Comparison of ENCODE assay signal across 12 cellular contexts in the genomic region with DNA sequence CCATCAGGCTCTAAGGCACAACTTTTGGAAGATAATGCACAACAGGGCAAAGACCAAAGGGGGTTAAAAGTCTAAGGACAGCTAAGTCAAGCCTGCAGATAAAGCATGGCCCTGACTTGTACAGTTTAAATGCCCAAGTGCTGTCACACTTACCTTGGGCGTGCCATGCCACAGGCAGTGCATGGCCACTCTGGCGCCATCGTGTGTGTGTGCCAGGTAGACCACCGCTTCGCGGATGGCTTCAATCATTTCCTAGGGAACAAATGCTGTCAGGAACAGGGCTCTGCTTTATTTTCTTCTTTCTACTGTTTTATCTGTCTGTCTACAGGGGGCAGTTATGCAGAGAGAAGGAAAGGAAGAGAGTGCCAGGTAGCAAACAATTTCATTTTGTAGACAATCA. TPM values are rescaled to one million over a fixed set of nuclear protein-coding genes. Genes with fewer than 3 reads are reported as not detected.
DNase-seq lines count a peak whose midpoint lies in the region; ATAC-seq and TF ChIP-seq lines count a peak whose summit lies in the region.
"Had no signal": no experiment of that assay in that cellular context is flagged by ENCODE, and none has a peak within 500 bp of the region (broad histone marks: within the 10 kb centered on the region; RNA-seq: fewer than 3 reads in every experiment).

No MANE protein-coding gene starts in this region.

- H3K9me3 ChIP-seq in adrenal gland (replicated peaks in 1 of 3), result no peaks in the 10 kb centered on the region
- no peaks in the 10 kb centered on the region for H3K9me3 ChIP-seq in suprapubic skin

- H3K4me3 ChIP-seq in adrenal gland (no peak overlapping the region), suprapubic skin (no peak overlapping the region)

- H3K27ac ChIP-seq in adrenal gland (no peak overlapping the region), suprapubic skin (no peak overlapping the region)

- ATAC-seq in GM19035 (IDR thresholded peaks at IDR 0.05; ENCODE audit: unreplicated experiment), result no peak
- ATAC-seq: activated T-helper 17 cell treated with anti-CD3 and anti-CD28 coated beads, Interleukin-2, amount 50 U/mL, for 72 hours; left lobe of liver had no signal

- intact Hi-C loops in adrenal gland (cut with DNase I), result no loop called here

- DNase-seq in ACHN (peak; percentile 29), adrenal gland (peak in 4 of 7 donors; percentile 28 to 38 (median 35)), iPS-NIHi7 (ENCODE audit: extremely low spot score) (peak; percentile 42), activated gamma-delta T cell (lab: John Stamatoyannopoulos, UW) (no peak), suprapubic skin (ENCODE audit: low spot score in 2 of 2) (no peak), midbrain (lab: John Stamatoyannopoulos, UW) (no peak)
- DNase-seq: DMS79, NCI-H345 had no signal

- TF ChIP-seq EP300 in suprapubic skin (IDR thresholded peaks at IDR 0.05), result no peak

- H3K4me1 ChIP-seq in adrenal gland (replicated peaks in 1 of 2) (no peaks in the 10 kb centered on the region), suprapubic skin (no peaks in the 10 kb centered on the region)

- no peaks in the 10 kb centered on the region for H3K27me3 ChIP-seq in adrenal gland
- no peaks in the 10 kb centered on the region for H3K27me3 ChIP-seq in suprapubic skin

- TF ChIP-seq CTCF in GM12873 (IDR thresholded peaks at IDR 0.05; ENCODE audit: insufficient read depth, low read depth, low read length, missing control alignments) (peak; percentile 25), adrenal gland (IDR thresholded peaks at IDR 0.05) (peak in 3 of 6 experiments; percentile 17 to 34 (median 28)), suprapubic skin (IDR thresholded peaks at IDR 0.05) (no peak)

- WGBS in adrenal gland, 4 donors, result 69 to 88% (median 84%) methylated on average over 6 of the region's 6 CpGs
- 86% methylated on average over 6 of the region's 6 CpGs for WGBS in suprapubic skin

- H3K36me3 ChIP-seq in adrenal gland (replicated peaks in 1 of 2) (peaks cover 0 to 26% of the 10 kb centered on the region in 2 donors), suprapubic skin (peaks cover 56% of the 10 kb centered on the region)

- in situ Hi-C loops in ACHN (cut with HindIII; ENCODE audit: low pct_ligation_motif_present, low pct_unique_long_range_greater_than_20kb, low sequenced_read_pairs), result no loop called here

- no peak for TF ChIP-seq POLR2A in adrenal gland (IDR thresholded peaks at IDR 0.05)
- TF ChIP-seq POLR2A in suprapubic skin (IDR thresholded peaks at IDR 0.05), result no peak

RNA-seq across cellular contexts. Expression of gene PUM3, which starts 19.3 kb away (rescaled TPM):
- total RNA-seq in adrenal gland (10 to 100 TPM; 14.6 to 38.9 (median 24.7) TPM), suprapubic skin (10 to 100 TPM; 23.2 to 43.8 (median 34.8) TPM)
- polyA plus RNA-seq in adrenal gland, result 10 to 100 TPM; 33.1 to 53.6 (median 42.9) TPM

Comparison
In these comparisons a context has a peak if more than half of its experiments do, and no peak if none do; other contexts are left out.
1. DNase-seq: peak in ACHN (single experiment), adrenal gland (4 of 7) and iPS-NIHi7 (single experiment); none in activated gamma-delta T cell (single experiment), suprapubic skin (0 of 2) and midbrain (single experiment).